ENCODE assay signal across 32 cellular contexts in genomic region chr13:62337109-62337880, GRCh38.
DNase-seq lines count a peak whose midpoint lies in the region; ATAC-seq and TF ChIP-seq lines count a peak whose summit lies in the region.
"Had no signal": no experiment of that assay in that cellular context is flagged by ENCODE, and none has a peak within 500 bp of the region (broad histone marks: within the 10 kb centered on the region; RNA-seq: fewer than 3 reads in every experiment).

No MANE protein-coding gene starts in this region.

- H3K27me3 ChIP-seq in BE2C: no peaks in the 10 kb centered on the region
- H3K27me3 ChIP-seq: gastroesophageal sphincter, tibial artery, vagina had no signal

- intact Hi-C loops in sciatic nerve (cut with DNase I): no loop called here

- H3K9me3 ChIP-seq in BE2C: no peaks in the 10 kb centered on the region
- H3K9me3 ChIP-seq in T-helper 17 cell (ENCODE audit: control insufficient read depth, low read length, poor library complexity, severe bottlenecking): no peaks in the 10 kb centered on the region
- H3K9me3 ChIP-seq: A549, gastroesophageal sphincter, left ventricle myocardium inferior, prostate gland, tibial artery, vagina had no signal

- peak overlapping the region; percentile 11; the same call in 1 of the 2 replicates for H3K4me3 ChIP-seq in BE2C (ENCODE audit: low read depth, low read length)
- H3K4me3 ChIP-seq: A549, gastroesophageal sphincter, left ventricle myocardium inferior, prostate gland, tibial artery, vagina had no signal

- no peak overlapping the region for H3K4me3 Mint-ChIP-seq in T-helper 17 cell
- H3K4me3 Mint-ChIP-seq: activated naive CD8-positive, alpha-beta T cell; B cell; CD8-positive, alpha-beta T cell had no signal

- H3K27ac Mint-ChIP-seq in T-helper 17 cell: no peak overlapping the region
- H3K27ac Mint-ChIP-seq: activated naive CD8-positive, alpha-beta T cell; B cell; CD8-positive, alpha-beta T cell had no signal

- 0 out of 2 replicates have a peak, but pooled peaks have one; percentile 3 for TF ChIP-seq CTCF in BE2C (IDR thresholded peaks at IDR 0.05; ENCODE audit: low read depth, low read length)

- peak; percentile 59 for DNase-seq in BE2C
- peak; percentile 29 for DNase-seq in NAMALWA (ENCODE audit: low spot score)
- peak; percentile 5 for DNase-seq in astrocyte of the hippocampus (ENCODE audit: low read depth, low spot score)
- DNase-seq in left kidney (ENCODE audit: low read depth, low spot score): peak; percentile 56
- no peak for DNase-seq in activated T-cell treated with anti-CD3 and anti-CD28 coated beads for 4 hours
- no peak for DNase-seq in T-helper 17 cell
- DNase-seq in NCI-H1417 treated with DMSO at 0.1 percent for 48 hours (lab: John Stamatoyannopoulos, UW): no peak
- DNase-seq in sciatic nerve (ENCODE audit: low spot score): no peak
- DNase-seq: activated CD4-positive, alpha-beta T cell treated with anti-CD3 and anti-CD28 coated beads for 4 hours; anterior cingulate cortex; CD8-positive, alpha-beta T cell; HCEC 1CT; hippocampal formation; left ventricle myocardium inferior; mesenchymal stem cell; NCI-H1048; NCI-H187; NCI-H2171; NCI-H526 treated with DMSO at 0.1 percent for 48 hours; Right ventricle myocardium superior; stimulated activated CD4-positive, alpha-beta T cell treated with anti-CD3 and anti-CD28 coated beads, Interleukin-15, amount 100 ng/mL, for 24 hours; stimulated activated CD4-positive, alpha-beta T cell treated with anti-CD3 and anti-CD28 coated beads, Interleukin-4, amount 100 ng/mL, for 4 hours; SW 1271; T-helper 9 cell; tibial artery had no signal

- no peaks in the 10 kb centered on the region for H3K36me3 ChIP-seq in BE2C
- H3K36me3 ChIP-seq: gastroesophageal sphincter, left ventricle myocardium inferior, prostate gland, tibial artery, vagina had no signal

- peaks cover 20% of the 10 kb centered on the region for H3K4me1 ChIP-seq in BE2C
- H3K4me1 ChIP-seq: A549, gastroesophageal sphincter, left ventricle myocardium inferior, prostate gland, tibial artery, vagina had no signal

- no peaks in the 10 kb centered on the region for H3K27me3 Mint-ChIP-seq in T-helper 17 cell
- H3K27me3 Mint-ChIP-seq: activated naive CD8-positive, alpha-beta T cell; B cell had no signal

- no peaks in the 10 kb centered on the region for H3K4me1 Mint-ChIP-seq in T-helper 17 cell
- H3K4me1 Mint-ChIP-seq: B cell had no signal

- no peaks in the 10 kb centered on the region for H3K36me3 Mint-ChIP-seq in T-helper 17 cell (ENCODE audit: low read depth)
- H3K36me3 Mint-ChIP-seq: activated naive CD8-positive, alpha-beta T cell; CD8-positive, alpha-beta T cell had no signal

- ATAC-seq in T-helper 17 cell: no peak
- ATAC-seq in sciatic nerve: no peak
- ATAC-seq: A549; CD8-positive, alpha-beta T cell; gastroesophageal sphincter; Panc1 had no signal

Comparison
In these comparisons a context has a peak if more than half of its experiments do, and no peak if none do; other contexts are left out.
1. DNase-seq: peak in BE2C (single experiment), NAMALWA (single experiment), astrocyte of the hippocampus (single experiment) and left kidney (single experiment); none in activated T-cell treated with anti-CD3 and anti-CD28 coated beads for 4 hours (single experiment), T-helper 17 cell (0 of 3), NCI-H1417 treated with DMSO at 0.1 percent for 48 hours (single experiment) and sciatic nerve (single experiment).